16 cellular contexts compared by ENCODE assay signal in genomic region chr7:36939816-36940215, GRCh38.
DNase-seq lines count a peak whose midpoint lies in the region; ATAC-seq and TF ChIP-seq lines count a peak whose summit lies in the region.
"Had no signal": no experiment of that assay in that cellular context is flagged by ENCODE, and none has a peak within 500 bp of the region (broad histone marks: within the 10 kb centered on the region; RNA-seq: fewer than 3 reads in every experiment).

No MANE protein-coding gene starts in this region.

- peaks cover 87% of the 10 kb centered on the region for H3K36me3 Mint-ChIP-seq in activated CD4-positive, alpha-beta T cell treated with anti-CD3 and anti-CD28 coated beads, Interleukin-2, amount 10 ng/mL, durations not matched to agents 7 days and 5 days (ENCODE audit: low read depth)
- H3K36me3 Mint-ChIP-seq in activated T-helper 2 cell treated with anti-CD3 and anti-CD28 coated beads, Interferon-gamma antibody, Interleukin-2, Interleukin-4, amounts not matched to agents 10 μg/mL and 5 μg/mL and 100 μg/mL, durations not matched to agents 14 hours and 24 hours and 36 hours (ENCODE audit: low read depth), result peaks cover 96% of the 10 kb centered on the region

- peaks cover 59% of the 10 kb centered on the region for H3K4me1 Mint-ChIP-seq in activated CD4-positive, alpha-beta T cell treated with anti-CD3 and anti-CD28 coated beads, Interleukin-2, amount 10 ng/mL, durations not matched to agents 7 days and 5 days
- peaks cover 41% of the 10 kb centered on the region for H3K4me1 Mint-ChIP-seq in activated T-helper 2 cell treated with anti-CD3 and anti-CD28 coated beads, Interferon-gamma antibody, Interleukin-2, Interleukin-4, amounts not matched to agents 10 μg/mL and 5 μg/mL and 100 μg/mL, durations not matched to agents 14 hours and 24 hours and 36 hours (ENCODE audit: low read depth)

- no peak for DNase-seq in activated CD4-positive, alpha-beta T cell treated with anti-CD3 and anti-CD28 coated beads, Interleukin-2, amount 10 ng/mL, durations not matched to agents 7 days and 5 days
- DNase-seq in activated CD4-positive, alpha-beta T cell treated with anti-CD3 and anti-CD28 coated beads, Interleukin-2, amount 50 U/mL, for 48 hours, result no peak
- DNase-seq in NCI-H1417 treated with DMSO at 0.1 percent for 48 hours (lab: John Stamatoyannopoulos, UW), result peak; percentile 24
- peak; percentile 100 for DNase-seq in NCI-H69 (lab: John Stamatoyannopoulos, UW)
- DNase-seq in mucosa of descending colon, result peak in 1 of 3 donors; percentile 20
- DNase-seq in sciatic nerve (ENCODE audit: low spot score), result no peak
- no peak for DNase-seq in activated T-helper 2 cell treated with anti-CD3 and anti-CD28 coated beads, Interferon-gamma antibody, Interleukin-2, Interleukin-4, amounts not matched to agents 10 μg/mL and 5 μg/mL and 100 μg/mL, durations not matched to agents 14 hours and 24 hours and 36 hours (ENCODE audit: low spot score)
- DNase-seq: 8988T, Caco-2, MM.1S, NCI-H1105, NCI-H1930, PC-9, SIG-M5 had no signal

- H3K4me3 Mint-ChIP-seq in activated CD4-positive, alpha-beta T cell treated with anti-CD3 and anti-CD28 coated beads, Interleukin-2, amount 10 ng/mL, durations not matched to agents 7 days and 5 days, result no peak overlapping the region
- no peak overlapping the region for H3K4me3 Mint-ChIP-seq in activated T-helper 2 cell treated with anti-CD3 and anti-CD28 coated beads, Interferon-gamma antibody, Interleukin-2, Interleukin-4, amounts not matched to agents 10 μg/mL and 5 μg/mL and 100 μg/mL, durations not matched to agents 14 hours and 24 hours and 36 hours (ENCODE audit: low read depth)
- H3K4me3 Mint-ChIP-seq: CD14-positive monocyte had no signal

- TF ChIP-seq CTCF in mucosa of descending colon (IDR thresholded peaks at IDR 0.05), result no peak

- H3K36me3 ChIP-seq in mucosa of descending colon (ENCODE audit: low read depth), result no peaks in the 10 kb centered on the region

- H3K4me3 ChIP-seq in mucosa of descending colon, result no peak overlapping the region
- H3K4me3 ChIP-seq: PC-9 had no signal

- peaks cover 81% of the 10 kb centered on the region for H3K9me3 Mint-ChIP-seq in activated CD4-positive, alpha-beta T cell treated with anti-CD3 and anti-CD28 coated beads, Interleukin-2, amount 10 ng/mL, durations not matched to agents 7 days and 5 days
- peaks cover 81% of the 10 kb centered on the region for H3K9me3 Mint-ChIP-seq in activated T-helper 2 cell treated with anti-CD3 and anti-CD28 coated beads, Interferon-gamma antibody, Interleukin-2, Interleukin-4, amounts not matched to agents 10 μg/mL and 5 μg/mL and 100 μg/mL, durations not matched to agents 14 hours and 24 hours and 36 hours

- POLR2A ChIA-PET in activated CD4-positive, alpha-beta T cell treated with anti-CD3 and anti-CD28 coated beads, Interleukin-2, amount 10 ng/mL, durations not matched to agents 7 days and 5 days (lab: Charles Lee), result no interaction called here

- H3K4me1 ChIP-seq in mucosa of descending colon (ENCODE audit: low read depth), result no peaks in the 10 kb centered on the region
- H3K4me1 ChIP-seq: Caco-2 had no signal

- intact Hi-C loops in mucosa of descending colon (cut with DNase I, micrococcal nuclease) (no loop called here), sciatic nerve (cut with DNase I) (no loop called here)
- intact Hi-C loops in activated T-helper 2 cell treated with anti-CD3 and anti-CD28 coated beads, Interferon-gamma antibody, Interleukin-2, Interleukin-4, amounts not matched to agents 10 μg/mL and 5 μg/mL and 100 μg/mL, durations not matched to agents 14 hours and 24 hours and 36 hours (cut with micrococcal nuclease), result no loop called here

- ATAC-seq in mucosa of descending colon (peak; percentile 78), sciatic nerve (no peak), esophagus mucosa (no peak)

- peak overlapping the region; percentile 20 for H3K27ac Mint-ChIP-seq in activated CD4-positive, alpha-beta T cell treated with anti-CD3 and anti-CD28 coated beads, Interleukin-2, amount 10 ng/mL, durations not matched to agents 7 days and 5 days
- no peak overlapping the region for H3K27ac Mint-ChIP-seq in activated T-helper 2 cell treated with anti-CD3 and anti-CD28 coated beads, Interferon-gamma antibody, Interleukin-2, Interleukin-4, amounts not matched to agents 10 μg/mL and 5 μg/mL and 100 μg/mL, durations not matched to agents 14 hours and 24 hours and 36 hours
- H3K27ac Mint-ChIP-seq: CD14-positive monocyte had no signal

- H3K27me3 Mint-ChIP-seq in activated CD4-positive, alpha-beta T cell treated with anti-CD3 and anti-CD28 coated beads, Interleukin-2, amount 10 ng/mL, durations not matched to agents 7 days and 5 days, result no peaks in the 10 kb centered on the region
- no peaks in the 10 kb centered on the region for H3K27me3 Mint-ChIP-seq in activated T-helper 2 cell treated with anti-CD3 and anti-CD28 coated beads, Interferon-gamma antibody, Interleukin-2, Interleukin-4, amounts not matched to agents 10 μg/mL and 5 μg/mL and 100 μg/mL, durations not matched to agents 14 hours and 24 hours and 36 hours (ENCODE audit: low read depth)

- CTCF ChIA-PET in activated CD4-positive, alpha-beta T cell treated with anti-CD3 and anti-CD28 coated beads, Interleukin-2, amount 10 ng/mL, durations not matched to agents 7 days and 5 days (lab: Charles Lee), result interaction anchor here (0.8 kb wide), 1 partner anchor 482 kb away, joined by 3 read pairs; no protein-coding TSS in a partner anchor

- H3K9me3 ChIP-seq in mucosa of descending colon, result peaks cover 43% of the 10 kb centered on the region

Comparison
In these comparisons a context has a peak if more than half of its experiments do, and no peak if none do; other contexts are left out.
1. DNase-seq: peak in NCI-H1417 treated with DMSO at 0.1 percent for 48 hours (single experiment) and NCI-H69 (single experiment); none in activated CD4-positive, alpha-beta T cell treated with anti-CD3 and anti-CD28 coated beads, Interleukin-2, amount 10 ng/mL, durations not matched to agents 7 days and 5 days (single experiment), activated CD4-positive, alpha-beta T cell treated with anti-CD3 and anti-CD28 coated beads, Interleukin-2, amount 50 U/mL, for 48 hours (0 of 2), sciatic nerve (single experiment) and activated T-helper 2 cell treated with anti-CD3 and anti-CD28 coated beads, Interferon-gamma antibody, Interleukin-2, Interleukin-4, amounts not matched to agents 10 μg/mL and 5 μg/mL and 100 μg/mL, durations not matched to agents 14 hours and 24 hours and 36 hours (single experiment).